1 cellular context compared by ENCODE assay signal in the genomic region with DNA sequence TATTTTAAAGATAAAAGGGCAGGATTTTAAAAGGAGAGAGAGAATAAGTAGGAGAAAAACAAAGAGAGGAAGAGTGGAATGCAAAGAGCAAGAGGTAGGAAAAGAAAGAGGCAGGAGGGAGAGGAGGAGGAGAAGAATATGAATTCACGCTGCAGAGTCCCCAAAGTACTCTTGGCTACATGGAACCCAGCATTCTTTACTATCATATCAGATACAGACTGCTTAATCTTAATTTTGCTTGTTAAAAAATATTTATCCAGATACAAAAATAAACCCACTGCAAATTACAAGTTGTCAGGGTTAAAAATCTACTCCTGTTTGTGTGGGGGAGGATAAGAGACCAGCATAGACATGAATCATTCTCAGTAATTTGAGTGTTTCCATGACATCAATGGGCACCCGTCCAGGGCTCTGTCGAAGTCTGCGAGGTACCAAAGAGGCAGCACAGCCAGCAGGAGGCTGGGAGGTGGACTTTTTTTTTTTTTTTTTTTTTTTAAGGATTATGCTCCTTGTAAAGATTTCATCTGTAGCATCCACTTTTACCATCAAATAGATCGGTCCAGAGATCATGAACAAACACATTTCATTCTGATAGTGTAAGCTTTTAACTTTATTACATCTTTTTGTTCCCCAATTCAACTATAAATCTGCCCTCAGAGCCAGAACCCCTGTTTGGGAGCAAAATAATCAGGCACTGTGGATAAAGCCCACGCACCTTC.
TF ChIP-seq lines count a peak whose summit lies in the region.

No MANE protein-coding gene starts in this region.

TF ChIP-seq in HEK293, 187 proteins besides CTCF, POLR2A, EP300 and RAD21 (continued from another document and continues in another):
- TF ChIP-seq, protein P1, sequence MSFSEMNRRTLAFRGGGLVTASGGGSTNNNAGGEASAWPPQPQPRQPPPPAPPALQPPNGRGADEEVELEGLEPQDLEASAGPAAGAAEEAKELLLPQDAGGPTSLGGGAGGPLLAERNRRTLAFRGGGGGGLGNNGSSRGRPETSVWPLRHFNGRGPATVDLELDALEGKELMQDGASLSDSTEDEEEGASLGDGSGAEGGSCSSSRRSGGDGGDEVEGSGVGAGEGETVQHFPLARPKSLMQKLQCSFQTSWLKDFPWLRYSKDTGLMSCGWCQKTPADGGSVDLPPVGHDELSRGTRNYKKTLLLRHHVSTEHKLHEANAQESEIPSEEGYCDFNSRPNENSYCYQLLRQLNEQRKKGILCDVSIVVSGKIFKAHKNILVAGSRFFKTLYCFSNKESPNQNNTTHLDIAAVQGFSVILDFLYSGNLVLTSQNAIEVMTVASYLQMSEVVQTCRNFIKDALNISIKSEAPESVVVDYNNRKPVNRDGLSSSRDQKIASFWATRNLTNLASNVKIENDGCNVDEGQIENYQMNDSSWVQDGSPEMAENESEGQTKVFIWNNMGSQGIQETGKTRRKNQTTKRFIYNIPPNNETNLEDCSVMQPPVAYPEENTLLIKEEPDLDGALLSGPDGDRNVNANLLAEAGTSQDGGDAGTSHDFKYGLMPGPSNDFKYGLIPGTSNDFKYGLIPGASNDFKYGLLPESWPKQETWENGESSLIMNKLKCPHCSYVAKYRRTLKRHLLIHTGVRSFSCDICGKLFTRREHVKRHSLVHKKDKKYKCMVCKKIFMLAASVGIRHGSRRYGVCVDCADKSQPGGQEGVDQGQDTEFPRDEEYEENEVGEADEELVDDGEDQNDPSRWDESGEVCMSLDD (tag by site-specific recombination; IDR thresholded peaks at IDR 0.05): no peak
- TF ChIP-seq, protein P2, sequence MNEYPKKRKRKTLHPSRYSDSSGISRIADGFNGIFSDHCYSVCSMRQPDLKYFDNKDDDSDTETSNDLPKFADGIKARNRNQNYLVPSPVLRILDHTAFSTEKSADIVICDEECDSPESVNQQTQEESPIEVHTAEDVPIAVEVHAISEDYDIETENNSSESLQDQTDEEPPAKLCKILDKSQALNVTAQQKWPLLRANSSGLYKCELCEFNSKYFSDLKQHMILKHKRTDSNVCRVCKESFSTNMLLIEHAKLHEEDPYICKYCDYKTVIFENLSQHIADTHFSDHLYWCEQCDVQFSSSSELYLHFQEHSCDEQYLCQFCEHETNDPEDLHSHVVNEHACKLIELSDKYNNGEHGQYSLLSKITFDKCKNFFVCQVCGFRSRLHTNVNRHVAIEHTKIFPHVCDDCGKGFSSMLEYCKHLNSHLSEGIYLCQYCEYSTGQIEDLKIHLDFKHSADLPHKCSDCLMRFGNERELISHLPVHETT (tag by site-specific recombination; IDR thresholded peaks at IDR 0.05): no peak
- TF ChIP-seq KLF16 (tag by site-specific recombination; IDR thresholded peaks at IDR 0.05) (peak; percentile 61; the same call in 1 of the 2 replicates), MEIS1 (CRISPR knock-in tag; IDR thresholded peaks at IDR 0.05; ENCODE audit: borderline replicate concordance) (no peak), ZNF548 (tag by site-specific recombination; IDR thresholded peaks at IDR 0.05) (no peak), ZNF701 (tag by site-specific recombination; IDR thresholded peaks at IDR 0.05) (no peak), ZNF157 (tag by site-specific recombination; IDR thresholded peaks at IDR 0.05) (no peak), ZNF560 (tag by site-specific recombination; IDR thresholded peaks at IDR 0.05; ENCODE audit: borderline replicate concordance) (no peak), ZNF664 (tag by site-specific recombination; IDR thresholded peaks at IDR 0.05) (no peak), GLI2 (tag by site-specific recombination; IDR thresholded peaks at IDR 0.05; ENCODE audit: borderline replicate concordance, low read depth) (no peak), GLIS1 (tag by site-specific recombination; IDR thresholded peaks at IDR 0.05) (peak; percentile 68), ZNF707 (tag by site-specific recombination; IDR thresholded peaks at IDR 0.05) (no peak), GLI4 (tag by site-specific recombination; IDR thresholded peaks at IDR 0.05) (no peak), MZF1 (tag by site-specific recombination; IDR thresholded peaks at IDR 0.05; ENCODE audit: borderline replicate concordance) (no peak), BCL11A (tag by site-specific recombination; IDR thresholded peaks at IDR 0.05; ENCODE audit: low read depth) (no peak), ZNF350 (tag by site-specific recombination; IDR thresholded peaks at IDR 0.05) (no peak), ZNF521 (tag by site-specific recombination; IDR thresholded peaks at IDR 0.05) (no peak), ZNF140 (tag by site-specific recombination; IDR thresholded peaks at IDR 0.05) (no peak), WT1 (tag by site-specific recombination; IDR thresholded peaks at IDR 0.05) (peak; percentile 86), ZNF654 (tag by site-specific recombination; IDR thresholded peaks at IDR 0.05; ENCODE audit: low read depth) (no peak), ZNF529 (tag by site-specific recombination; IDR thresholded peaks at IDR 0.05; ENCODE audit: insufficient replicate concordance) (no peak), ZNF292 (tag by site-specific recombination; IDR thresholded peaks at IDR 0.05; ENCODE audit: borderline replicate concordance, low read depth) (no peak), PRDM1 (tag by site-specific recombination; IDR thresholded peaks at IDR 0.05) (peak; percentile 85), ZNF792 (tag by site-specific recombination; IDR thresholded peaks at IDR 0.05) (no peak), ZSCAN23 (tag by site-specific recombination; IDR thresholded peaks at IDR 0.05) (no peak), ZNF133 (tag by site-specific recombination; IDR thresholded peaks at IDR 0.05) (no peak), ZNF830 (tag by site-specific recombination; IDR thresholded peaks at IDR 0.05; ENCODE audit: low read depth) (no peak), ZBTB7A (tag by site-specific recombination; IDR thresholded peaks at IDR 0.05; ENCODE audit: low read depth) (no peak), ZNF19 (tag by site-specific recombination; IDR thresholded peaks at IDR 0.05; ENCODE audit: low read depth) (no peak), IKZF3 (tag by site-specific recombination; IDR thresholded peaks at IDR 0.05) (no peak), ZNF404 (tag by site-specific recombination; IDR thresholded peaks at IDR 0.05) (no peak), ZNF354C (tag by site-specific recombination; IDR thresholded peaks at IDR 0.05; ENCODE audit: borderline replicate concordance, low read depth) (no peak), ZNF558 (tag by site-specific recombination; IDR thresholded peaks at IDR 0.05) (0 out of 2 replicates have a peak, but pooled peaks have one; percentile 33), ZNF571 (tag by site-specific recombination; IDR thresholded peaks at IDR 0.05) (no peak), ZNF624 (tag by site-specific recombination; IDR thresholded peaks at IDR 0.05) (no peak), YY1 (tag by site-specific recombination; IDR thresholded peaks at IDR 0.05) (no peak), ZBTB48 (tag by site-specific recombination; IDR thresholded peaks at IDR 0.05) (0 out of 2 replicates have a peak, but pooled peaks have one; percentile 31), ZNF658 (tag by site-specific recombination; IDR thresholded peaks at IDR 0.05) (no peak), SETDB1 (IDR thresholded peaks at IDR 0.05; ENCODE audit: insufficient read length, low read length) (no peak), ZNF248 (tag by site-specific recombination; IDR thresholded peaks at IDR 0.05) (no peak), ZNF23 (tag by site-specific recombination; IDR thresholded peaks at IDR 0.05; ENCODE audit: borderline replicate concordance) (no peak)
- TF ChIP-seq, protein P3, sequence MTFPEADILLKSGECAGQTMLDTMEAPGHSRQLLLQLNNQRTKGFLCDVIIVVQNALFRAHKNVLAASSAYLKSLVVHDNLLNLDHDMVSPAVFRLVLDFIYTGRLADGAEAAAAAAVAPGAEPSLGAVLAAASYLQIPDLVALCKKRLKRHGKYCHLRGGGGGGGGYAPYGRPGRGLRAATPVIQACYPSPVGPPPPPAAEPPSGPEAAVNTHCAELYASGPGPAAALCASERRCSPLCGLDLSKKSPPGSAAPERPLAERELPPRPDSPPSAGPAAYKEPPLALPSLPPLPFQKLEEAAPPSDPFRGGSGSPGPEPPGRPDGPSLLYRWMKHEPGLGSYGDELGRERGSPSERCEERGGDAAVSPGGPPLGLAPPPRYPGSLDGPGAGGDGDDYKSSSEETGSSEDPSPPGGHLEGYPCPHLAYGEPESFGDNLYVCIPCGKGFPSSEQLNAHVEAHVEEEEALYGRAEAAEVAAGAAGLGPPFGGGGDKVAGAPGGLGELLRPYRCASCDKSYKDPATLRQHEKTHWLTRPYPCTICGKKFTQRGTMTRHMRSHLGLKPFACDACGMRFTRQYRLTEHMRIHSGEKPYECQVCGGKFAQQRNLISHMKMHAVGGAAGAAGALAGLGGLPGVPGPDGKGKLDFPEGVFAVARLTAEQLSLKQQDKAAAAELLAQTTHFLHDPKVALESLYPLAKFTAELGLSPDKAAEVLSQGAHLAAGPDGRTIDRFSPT (tag by site-specific recombination; IDR thresholded peaks at IDR 0.05): peak; percentile 25; the same call in 1 of the 2 replicates
- TF ChIP-seq, protein P4, sequence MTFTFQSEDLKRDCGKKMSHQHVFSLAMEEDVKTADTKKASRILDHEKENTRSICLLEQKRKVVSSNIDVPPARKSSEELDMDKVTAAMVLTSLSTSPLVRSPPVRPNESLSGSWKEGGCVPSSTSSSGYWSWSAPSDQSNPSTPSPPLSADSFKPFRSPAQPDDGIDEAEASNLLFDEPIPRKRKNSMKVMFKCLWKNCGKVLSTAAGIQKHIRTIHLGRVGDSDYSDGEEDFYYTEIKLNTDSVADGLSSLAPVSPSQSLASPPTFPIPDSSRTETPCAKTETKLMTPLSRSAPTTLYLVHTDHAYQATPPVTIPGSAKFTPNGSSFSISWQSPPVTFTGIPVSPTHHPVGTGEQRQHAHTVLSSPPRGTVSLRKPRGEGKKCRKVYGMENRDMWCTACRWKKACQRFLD (tag by site-specific recombination; IDR thresholded peaks at IDR 0.05): no peak
- TF ChIP-seq, protein P5, sequence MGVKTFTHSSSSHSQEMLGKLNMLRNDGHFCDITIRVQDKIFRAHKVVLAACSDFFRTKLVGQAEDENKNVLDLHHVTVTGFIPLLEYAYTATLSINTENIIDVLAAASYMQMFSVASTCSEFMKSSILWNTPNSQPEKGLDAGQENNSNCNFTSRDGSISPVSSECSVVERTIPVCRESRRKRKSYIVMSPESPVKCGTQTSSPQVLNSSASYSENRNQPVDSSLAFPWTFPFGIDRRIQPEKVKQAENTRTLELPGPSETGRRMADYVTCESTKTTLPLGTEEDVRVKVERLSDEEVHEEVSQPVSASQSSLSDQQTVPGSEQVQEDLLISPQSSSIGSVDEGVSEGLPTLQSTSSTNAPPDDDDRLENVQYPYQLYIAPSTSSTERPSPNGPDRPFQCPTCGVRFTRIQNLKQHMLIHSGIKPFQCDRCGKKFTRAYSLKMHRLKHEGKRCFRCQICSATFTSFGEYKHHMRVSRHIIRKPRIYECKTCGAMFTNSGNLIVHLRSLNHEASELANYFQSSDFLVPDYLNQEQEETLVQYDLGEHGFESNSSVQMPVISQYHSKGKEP (tag by site-specific recombination; IDR thresholded peaks at IDR 0.05): no peak
- TF ChIP-seq, protein P6, sequence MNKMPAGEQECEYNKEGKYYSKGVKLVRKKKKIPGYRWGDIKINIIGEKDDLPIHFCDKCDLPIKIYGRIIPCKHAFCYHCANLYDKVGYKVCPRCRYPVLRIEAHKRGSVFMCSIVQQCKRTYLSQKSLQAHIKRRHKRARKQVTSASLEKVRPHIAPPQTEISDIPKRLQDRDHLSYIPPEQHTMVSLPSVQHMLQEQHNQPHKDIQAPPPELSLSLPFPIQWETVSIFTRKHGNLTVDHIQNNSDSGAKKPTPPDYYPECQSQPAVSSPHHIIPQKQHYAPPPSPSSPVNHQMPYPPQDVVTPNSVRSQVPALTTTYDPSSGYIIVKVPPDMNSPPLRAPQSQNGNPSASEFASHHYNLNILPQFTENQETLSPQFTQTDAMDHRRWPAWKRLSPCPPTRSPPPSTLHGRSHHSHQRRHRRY (tag by site-specific recombination; IDR thresholded peaks at IDR 0.05): no peak
- TF ChIP-seq, protein P7, sequence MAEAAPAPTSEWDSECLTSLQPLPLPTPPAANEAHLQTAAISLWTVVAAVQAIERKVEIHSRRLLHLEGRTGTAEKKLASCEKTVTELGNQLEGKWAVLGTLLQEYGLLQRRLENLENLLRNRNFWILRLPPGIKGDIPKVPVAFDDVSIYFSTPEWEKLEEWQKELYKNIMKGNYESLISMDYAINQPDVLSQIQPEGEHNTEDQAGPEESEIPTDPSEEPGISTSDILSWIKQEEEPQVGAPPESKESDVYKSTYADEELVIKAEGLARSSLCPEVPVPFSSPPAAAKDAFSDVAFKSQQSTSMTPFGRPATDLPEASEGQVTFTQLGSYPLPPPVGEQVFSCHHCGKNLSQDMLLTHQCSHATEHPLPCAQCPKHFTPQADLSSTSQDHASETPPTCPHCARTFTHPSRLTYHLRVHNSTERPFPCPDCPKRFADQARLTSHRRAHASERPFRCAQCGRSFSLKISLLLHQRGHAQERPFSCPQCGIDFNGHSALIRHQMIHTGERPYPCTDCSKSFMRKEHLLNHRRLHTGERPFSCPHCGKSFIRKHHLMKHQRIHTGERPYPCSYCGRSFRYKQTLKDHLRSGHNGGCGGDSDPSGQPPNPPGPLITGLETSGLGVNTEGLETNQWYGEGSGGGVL (tag by site-specific recombination; IDR thresholded peaks at IDR 0.05): 0 out of 2 replicates have a peak, but pooled peaks have one; percentile 20
- TF ChIP-seq, protein P8, sequence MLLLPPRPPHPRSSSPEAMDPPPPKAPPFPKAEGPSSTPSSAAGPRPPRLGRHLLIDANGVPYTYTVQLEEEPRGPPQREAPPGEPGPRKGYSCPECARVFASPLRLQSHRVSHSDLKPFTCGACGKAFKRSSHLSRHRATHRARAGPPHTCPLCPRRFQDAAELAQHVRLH (tag by site-specific recombination; IDR thresholded peaks at IDR 0.05): peak; percentile 60
- TF ChIP-seq, protein P9, sequence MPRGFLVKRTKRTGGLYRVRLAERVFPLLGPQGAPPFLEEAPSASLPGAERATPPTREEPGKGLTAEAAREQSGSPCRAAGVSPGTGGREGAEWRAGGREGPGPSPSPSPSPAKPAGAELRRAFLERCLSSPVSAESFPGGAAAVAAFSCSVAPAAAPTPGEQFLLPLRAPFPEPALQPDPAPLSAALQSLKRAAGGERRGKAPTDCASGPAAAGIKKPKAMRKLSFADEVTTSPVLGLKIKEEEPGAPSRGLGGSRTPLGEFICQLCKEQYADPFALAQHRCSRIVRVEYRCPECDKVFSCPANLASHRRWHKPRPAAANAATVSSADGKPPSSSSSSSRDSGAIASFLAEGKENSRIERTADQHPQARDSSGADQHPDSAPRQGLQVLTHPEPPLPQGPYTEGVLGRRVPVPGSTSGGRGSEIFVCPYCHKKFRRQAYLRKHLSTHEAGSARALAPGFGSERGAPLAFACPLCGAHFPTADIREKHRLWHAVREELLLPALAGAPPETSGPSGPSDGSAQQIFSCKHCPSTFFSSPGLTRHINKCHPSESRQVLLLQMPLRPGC (tag by site-specific recombination; IDR thresholded peaks at IDR 0.05): peak; percentile 56; the same call in 1 of the 2 replicates
- TF ChIP-seq, protein P10, sequence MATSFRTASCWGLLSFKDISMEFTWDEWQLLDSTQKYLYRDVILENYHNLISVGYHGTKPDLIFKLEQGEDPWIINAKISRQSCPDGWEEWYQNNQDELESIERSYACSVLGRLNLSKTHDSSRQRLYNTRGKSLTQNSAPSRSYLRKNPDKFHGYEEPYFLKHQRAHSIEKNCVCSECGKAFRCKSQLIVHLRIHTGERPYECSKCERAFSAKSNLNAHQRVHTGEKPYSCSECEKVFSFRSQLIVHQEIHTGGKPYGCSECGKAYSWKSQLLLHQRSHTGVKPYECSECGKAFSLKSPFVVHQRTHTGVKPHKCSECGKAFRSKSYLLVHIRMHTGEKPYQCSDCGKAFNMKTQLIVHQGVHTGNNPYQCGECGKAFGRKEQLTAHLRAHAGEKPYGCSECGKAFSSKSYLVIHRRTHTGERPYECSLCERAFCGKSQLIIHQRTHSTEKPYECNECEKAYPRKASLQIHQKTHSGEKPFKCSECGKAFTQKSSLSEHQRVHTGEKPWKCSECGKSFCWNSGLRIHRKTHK (tag by site-specific recombination; IDR thresholded peaks at IDR 0.05): no peak
